16 cellular contexts compared by ENCODE assay signal in the genomic region with DNA sequence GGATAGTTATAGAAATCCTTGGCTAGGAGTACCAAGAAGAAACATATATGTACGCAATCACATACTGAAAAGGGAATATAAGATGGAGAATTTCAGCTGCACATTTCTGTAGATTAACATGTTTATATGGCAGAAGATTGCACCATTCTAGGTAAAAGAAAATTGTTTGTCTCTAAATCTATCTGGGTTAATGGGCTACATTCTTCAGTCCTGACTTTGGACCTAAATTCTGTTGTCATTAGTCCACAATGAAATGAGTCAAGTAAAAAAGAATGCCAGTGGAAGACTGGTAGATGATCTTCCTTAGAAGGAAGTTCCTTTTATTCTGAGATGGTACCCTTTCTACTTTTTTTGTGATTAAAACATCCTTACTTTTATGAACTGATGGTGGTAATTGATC. TPM values are rescaled to one million over a fixed set of nuclear protein-coding genes. Genes with fewer than 3 reads are reported as not detected.
DNase-seq lines count a peak whose midpoint lies in the region; ATAC-seq, FAIRE-seq and TF ChIP-seq lines count a peak whose summit lies in the region.
"Had no signal": no experiment of that assay in that cellular context is flagged by ENCODE, and none has a peak within 500 bp of the region (broad histone marks: within the 10 kb centered on the region; RNA-seq: fewer than 3 reads in every experiment).

No MANE protein-coding gene starts in this region.

- H3K14ac ChIP-seq in trophoblast cell (ENCODE audit: low read length) = no peak overlapping the region

- H3K27me3 ChIP-seq in DND-41 (ENCODE audit: insufficient read depth, low read length, poor library complexity) (no peaks in the 10 kb centered on the region), trophoblast cell (ENCODE audit: insufficient read depth, low read length) (no peaks in the 10 kb centered on the region)

- DNase-seq in DND-41 (no peak), NCI-H226 (peak; percentile 66), epithelial cell of prostate (ENCODE audit: low read depth, low spot score) (no peak), trophoblast cell (peak; percentile 57 to 93), mesenteric fat pad (ENCODE audit: low spot score) (no peak), DMS153 treated with DMSO at 0.1 percent for 48 hours (lab: John Stamatoyannopoulos, UW; ENCODE audit: unreplicated experiment) (no peak), GM19239 (ENCODE audit: insufficient read length, low spot score) (no peak)
- DNase-seq in stimulated activated CD4-positive, alpha-beta T cell treated with anti-CD3 and anti-CD28 coated beads, Interleukin-4, amount 100 ng/mL, for 4 hours = no peak
- DNase-seq: activated naive CD4-positive, alpha-beta T cell treated with anti-CD3 and anti-CD28 coated beads, Interleukin-2, amount 10 ng/mL, durations not matched to agents 7 days and 5 days; foreskin melanocyte; NCI-H1694; NCI-H82; SHP77; stimulated activated CD4-positive, alpha-beta T cell treated with anti-CD3 and anti-CD28 coated beads, Interleukin-2, amount 100 ng/mL, for 48 hours; stimulated activated naive CD4-positive, alpha-beta T cell had no signal

- peaks cover 89% of the 10 kb centered on the region for H3K79me2 ChIP-seq in DND-41 (ENCODE audit: insufficient read depth, low read length)
- peaks cover 8% of the 10 kb centered on the region for H3K79me2 ChIP-seq in trophoblast cell (ENCODE audit: control insufficient read depth, insufficient read depth, low read length, poor library complexity)

- FAIRE-seq in GM19239 (lab: Jason Lieb, UNC) = no peak

- ATAC-seq in DND-41 (ENCODE audit: insufficient read depth, low read depth) = no peak

- no peak overlapping the region for H4K8ac ChIP-seq in trophoblast cell (ENCODE audit: low read depth, low read length)

- H4K12ac ChIP-seq in trophoblast cell (ENCODE audit: low read depth, low read length) = no peak overlapping the region

- H2BK120ac ChIP-seq in trophoblast cell (ENCODE audit: insufficient read depth, low read length, poor library complexity) = no peak overlapping the region

- no peaks in the 10 kb centered on the region for H3K9me3 ChIP-seq in DND-41 (ENCODE audit: insufficient read depth, low read length, severe bottlenecking)
- no peaks in the 10 kb centered on the region for H3K9me3 ChIP-seq in trophoblast cell (ENCODE audit: insufficient read depth, low read depth, low read length)
- H3K9me3 ChIP-seq: prostate gland had no signal

- H4K91ac ChIP-seq in trophoblast cell (ENCODE audit: low read depth, low read length) = no peak overlapping the region

- no CpG with 5 or more reads among the region's 1 CpG for WGBS in trophoblast cell (ENCODE audit: extremely low coverage, insufficient coverage, insufficient read length)

- peaks cover 12% of the 10 kb centered on the region for H3K79me1 ChIP-seq in trophoblast cell (ENCODE audit: low read length)

- H2BK12ac ChIP-seq in trophoblast cell (ENCODE audit: low read length) = no peak overlapping the region

- H3K36me3 ChIP-seq in DND-41 (ENCODE audit: insufficient read depth, low read length) (peaks cover 20% of the 10 kb centered on the region), trophoblast cell (ENCODE audit: control insufficient read depth in 1 of 2, insufficient read depth in 2 of 2, low read length in 2 of 2) (peaks cover 3% of the 10 kb centered on the region in 2 experiments)
- H3K36me3 ChIP-seq: prostate gland had no signal

- no peak overlapping the region for H3K4ac ChIP-seq in trophoblast cell (ENCODE audit: low read depth, low read length)

- H3K9ac ChIP-seq in DND-41 (ENCODE audit: low read depth, low read length) = no peak overlapping the region
- no peak overlapping the region for H3K9ac ChIP-seq in trophoblast cell (ENCODE audit: low read length)

- H3K4me2 ChIP-seq in DND-41 (ENCODE audit: insufficient read depth, low read length) (no peak overlapping the region), trophoblast cell (ENCODE audit: low read length) (no peak overlapping the region)

- no peak overlapping the region for H2AFZ ChIP-seq in DND-41 (ENCODE audit: low read depth, low read length)
- H2AFZ ChIP-seq in trophoblast cell (ENCODE audit: insufficient read depth, low read length, poor library complexity) = no peak overlapping the region

- H3K4me3 ChIP-seq in DND-41 (ENCODE audit: low read depth in 1 of 2, low read length in 2 of 2) (no peak overlapping the region), trophoblast cell (ENCODE audit: low read depth, low read length) (no peak overlapping the region)
- H3K4me3 ChIP-seq: prostate gland had no signal

- H2AK5ac ChIP-seq in trophoblast cell (ENCODE audit: low read length) = no peak overlapping the region

- no peak for TF ChIP-seq CTCF in DND-41 (IDR thresholded peaks at IDR 0.05; ENCODE audit: borderline replicate concordance, extremely low read depth, low read length, poor library complexity, severe bottlenecking)

- H4K20me1 ChIP-seq in DND-41 (ENCODE audit: insufficient read depth, low read length) = no peaks in the 10 kb centered on the region

- H3K27ac ChIP-seq in DND-41 (ENCODE audit: low read length) (peak overlapping the region; percentile 30), epithelial cell of prostate (peak overlapping the region; percentile 46), trophoblast cell (ENCODE audit: low read depth, low read length) (peak overlapping the region; percentile 45)
- H3K27ac ChIP-seq: prostate gland had no signal

- no peak overlapping the region for H3K23ac ChIP-seq in trophoblast cell (ENCODE audit: low read length)

- H3K18ac ChIP-seq in trophoblast cell (ENCODE audit: low read length) = no peak overlapping the region

- H2BK5ac ChIP-seq in trophoblast cell (ENCODE audit: low read depth, low read length, poor library complexity) = no peak overlapping the region

- H3K4me1 ChIP-seq in DND-41 (ENCODE audit: insufficient read depth, low read length) (peaks cover 20% of the 10 kb centered on the region), trophoblast cell (ENCODE audit: control insufficient read depth in 1 of 2, insufficient read depth in 2 of 2, low read length in 2 of 2) (peaks cover 22 to 28% of the 10 kb centered on the region in 2 experiments)
- H3K4me1 ChIP-seq: prostate gland had no signal

RNA-seq across cellular contexts. Expression of gene UBASH3B, which starts 51.2 kb away (rescaled TPM):
- 67.0 and 69.0 TPM in 2 replicates for polyA plus RNA-seq in trophoblast cell (2013)
- total RNA-seq in mesenteric fat pad = 51.3 TPM

Comparison
In these comparisons a context has a peak if more than half of its experiments do, and no peak if none do; other contexts are left out.
1. DNase-seq: peak in NCI-H226 (single experiment) and trophoblast cell (2 of 2); none in DND-41 (single experiment), epithelial cell of prostate (single experiment), mesenteric fat pad (single experiment), stimulated activated CD4-positive, alpha-beta T cell treated with anti-CD3 and anti-CD28 coated beads, Interleukin-4, amount 100 ng/mL, for 4 hours (0 of 2), DMS153 treated with DMSO at 0.1 percent for 48 hours (single experiment) and GM19239 (single experiment).
2. Peak in every context shown above with its lines, with median percentiles within 50 percentile points of each other: H3K27ac ChIP-seq.